ENCODE assay signal across 1 cellular context in the genomic region with DNA sequence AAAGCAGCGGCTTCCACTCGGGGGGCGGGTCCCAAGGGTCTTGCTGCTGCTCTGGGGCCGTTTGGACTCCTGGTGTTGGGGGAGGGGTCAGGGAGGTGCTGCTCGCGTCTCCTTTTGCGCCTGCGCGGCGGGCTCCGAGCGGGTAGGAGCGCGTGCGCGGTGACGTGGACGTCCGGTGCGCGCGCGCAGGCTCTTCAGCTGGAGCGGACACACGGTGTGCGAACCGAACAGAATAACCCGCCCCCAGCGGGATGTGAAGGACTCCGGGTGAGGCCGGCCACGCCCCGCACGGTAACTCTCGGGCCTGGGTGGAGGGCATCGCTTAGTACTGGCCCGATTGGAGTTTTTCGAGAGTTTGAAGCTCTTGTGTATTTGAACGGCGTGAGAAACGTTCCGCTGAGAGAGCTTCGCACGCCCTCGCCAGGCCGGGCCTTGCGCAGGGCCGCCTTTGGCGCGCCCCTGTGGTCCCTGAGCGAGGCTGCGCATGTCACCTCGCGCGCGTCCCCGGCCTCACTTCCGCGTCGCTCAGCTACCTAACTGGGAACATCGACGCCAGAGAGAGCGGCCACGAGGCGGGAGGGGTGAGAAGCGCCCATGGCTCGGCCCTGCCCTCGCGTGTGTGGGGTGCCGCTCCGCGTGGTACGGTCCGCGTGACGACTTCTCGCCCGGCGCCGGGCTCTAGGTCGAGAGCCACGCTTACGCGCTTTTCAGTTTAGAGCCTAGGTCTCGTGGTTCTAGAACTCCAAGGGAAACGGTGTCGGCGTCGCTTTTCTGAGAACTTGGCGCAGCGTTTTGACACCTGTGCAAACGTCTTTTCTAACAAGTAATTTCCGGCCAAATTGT.
TF ChIP-seq lines count a peak whose summit lies in the region.

A gene (plus strand): TSS at position 171 of the 843 bp plus-strand sequence.

TF ChIP-seq in HepG2, 621 proteins besides CTCF, POLR2A, EP300 and RAD21 (continued from another document and continues in another):
- TF ChIP-seq, protein P1, sequence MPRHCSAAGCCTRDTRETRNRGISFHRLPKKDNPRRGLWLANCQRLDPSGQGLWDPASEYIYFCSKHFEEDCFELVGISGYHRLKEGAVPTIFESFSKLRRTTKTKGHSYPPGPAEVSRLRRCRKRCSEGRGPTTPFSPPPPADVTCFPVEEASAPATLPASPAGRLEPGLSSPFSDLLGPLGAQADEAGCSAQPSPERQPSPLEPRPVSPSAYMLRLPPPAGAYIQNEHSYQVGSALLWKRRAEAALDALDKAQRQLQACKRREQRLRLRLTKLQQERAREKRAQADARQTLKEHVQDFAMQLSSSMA (CRISPR knock-in tag; IDR thresholded peaks at IDR 0.05), result peak; percentile 85; the same call in 1 of the 2 replicates
- TF ChIP-seq ZNF253 (CRISPR knock-in tag; IDR thresholded peaks at IDR 0.05; ENCODE audit: borderline replicate concordance) (no peak; the same call in none of the 2 replicates), POLR2AphosphoS2 (IDR thresholded peaks at IDR 0.05; ENCODE audit: low read depth, low read length) (no peak), REPIN1 (CRISPR knock-in tag; IDR thresholded peaks at IDR 0.05; ENCODE audit: borderline replicate concordance, low read depth) (no peak), U2AF2 (IDR thresholded peaks at IDR 0.05; ENCODE audit: low read depth, low read length) (no peak), MYNN (CRISPR knock-in tag; IDR thresholded peaks at IDR 0.05; ENCODE audit: low read depth) (no peak; the same call in 1 of the 2 replicates), MED13 (CRISPR knock-in tag; IDR thresholded peaks at IDR 0.05) (no peak; the same call in 1 of the 2 replicates), ZNF432 (CRISPR knock-in tag; IDR thresholded peaks at IDR 0.05; ENCODE audit: borderline replicate concordance) (no peak), FOSL1 (CRISPR knock-in tag; IDR thresholded peaks at IDR 0.05; ENCODE audit: borderline replicate concordance) (no peak), SRF (IDR thresholded peaks at IDR 0.05; ENCODE audit: low read depth, low read length) (no peak), HNF4G (IDR thresholded peaks at IDR 0.05; ENCODE audit: borderline replicate concordance, low read depth, low read length) (no peak), HNF4G (CRISPR knock-in tag; IDR thresholded peaks at IDR 0.05; ENCODE audit: borderline replicate concordance, low read depth) (no peak), HOXA7 (CRISPR knock-in tag; IDR thresholded peaks at IDR 0.05) (no peak), RCOR2 (CRISPR knock-in tag; IDR thresholded peaks at IDR 0.05) (no peak; the same call in 1 of the 2 replicates), TAF1 (CRISPR knock-in tag; IDR thresholded peaks at IDR 0.05) (peak; percentile 47; the same call in 1 of the 2 replicates), MATR3 (CRISPR knock-in tag; IDR thresholded peaks at IDR 0.05) (no peak), RNF2 (conservative IDR thresholded peaks at IDR 0.05; ENCODE audit: low read depth) (peak; percentile 97), GTF2F1 (IDR thresholded peaks at IDR 0.05; ENCODE audit: low read length) (no peak), NFKB2 (CRISPR knock-in tag; IDR thresholded peaks at IDR 0.05; ENCODE audit: borderline replicate concordance) (peak; percentile 89), ZBTB38 (CRISPR knock-in tag; IDR thresholded peaks at IDR 0.05) (peak; percentile 77), IRX3 (CRISPR knock-in tag; IDR thresholded peaks at IDR 0.05; ENCODE audit: borderline replicate concordance, low read depth) (no peak), ZNF616 (CRISPR knock-in tag; IDR thresholded peaks at IDR 0.05; ENCODE audit: low read depth) (peak; percentile 90; the same call in 1 of the 2 replicates), ZIK1 (CRISPR knock-in tag; IDR thresholded peaks at IDR 0.05; ENCODE audit: borderline replicate concordance, low read depth) (peak; percentile 46; the same call in 1 of the 2 replicates), ZNF207 (IDR thresholded peaks at IDR 0.05; ENCODE audit: borderline replicate concordance) (no peak), WIZ (CRISPR knock-in tag; IDR thresholded peaks at IDR 0.05) (0 out of 2 replicates have a peak, but pooled peaks have one; percentile 44), ZNF879 (CRISPR knock-in tag; IDR thresholded peaks at IDR 0.05) (0 out of 2 replicates have a peak, but pooled peaks have one; percentile 86), TEAD2 (CRISPR knock-in tag; IDR thresholded peaks at IDR 0.05) (no peak), ZNF337 (CRISPR knock-in tag; IDR thresholded peaks at IDR 0.05; ENCODE audit: borderline replicate concordance, low read depth) (0 out of 2 replicates have a peak, but pooled peaks have one; percentile 24), RBAK (CRISPR knock-in tag; IDR thresholded peaks at IDR 0.05) (no peak), FLYWCH1 (CRISPR knock-in tag; IDR thresholded peaks at IDR 0.05) (peak; percentile 89; the same call in 1 of the 2 replicates), SMAD3 (CRISPR knock-in tag; IDR thresholded peaks at IDR 0.05) (peak; percentile 32; the same call in 1 of the 2 replicates), ZFAT (CRISPR knock-in tag; conservative IDR thresholded peaks at IDR 0.05) (no peak; the same call in 1 of the 2 replicates), ZNF83 (CRISPR knock-in tag; IDR thresholded peaks at IDR 0.05; ENCODE audit: borderline replicate concordance) (peak; percentile 44; the same call in 1 of the 2 replicates)
- TF ChIP-seq, protein P2, sequence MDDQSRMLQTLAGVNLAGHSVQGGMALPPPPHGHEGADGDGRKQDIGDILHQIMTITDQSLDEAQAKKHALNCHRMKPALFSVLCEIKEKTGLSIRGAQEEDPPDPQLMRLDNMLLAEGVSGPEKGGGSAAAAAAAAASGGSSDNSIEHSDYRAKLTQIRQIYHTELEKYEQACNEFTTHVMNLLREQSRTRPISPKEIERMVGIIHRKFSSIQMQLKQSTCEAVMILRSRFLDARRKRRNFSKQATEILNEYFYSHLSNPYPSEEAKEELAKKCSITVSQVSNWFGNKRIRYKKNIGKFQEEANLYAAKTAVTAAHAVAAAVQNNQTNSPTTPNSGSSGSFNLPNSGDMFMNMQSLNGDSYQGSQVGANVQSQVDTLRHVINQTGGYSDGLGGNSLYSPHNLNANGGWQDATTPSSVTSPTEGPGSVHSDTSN (CRISPR knock-in tag; IDR thresholded peaks at IDR 0.05; ENCODE audit: borderline replicate concordance), result no peak
- TF ChIP-seq, protein P3, sequence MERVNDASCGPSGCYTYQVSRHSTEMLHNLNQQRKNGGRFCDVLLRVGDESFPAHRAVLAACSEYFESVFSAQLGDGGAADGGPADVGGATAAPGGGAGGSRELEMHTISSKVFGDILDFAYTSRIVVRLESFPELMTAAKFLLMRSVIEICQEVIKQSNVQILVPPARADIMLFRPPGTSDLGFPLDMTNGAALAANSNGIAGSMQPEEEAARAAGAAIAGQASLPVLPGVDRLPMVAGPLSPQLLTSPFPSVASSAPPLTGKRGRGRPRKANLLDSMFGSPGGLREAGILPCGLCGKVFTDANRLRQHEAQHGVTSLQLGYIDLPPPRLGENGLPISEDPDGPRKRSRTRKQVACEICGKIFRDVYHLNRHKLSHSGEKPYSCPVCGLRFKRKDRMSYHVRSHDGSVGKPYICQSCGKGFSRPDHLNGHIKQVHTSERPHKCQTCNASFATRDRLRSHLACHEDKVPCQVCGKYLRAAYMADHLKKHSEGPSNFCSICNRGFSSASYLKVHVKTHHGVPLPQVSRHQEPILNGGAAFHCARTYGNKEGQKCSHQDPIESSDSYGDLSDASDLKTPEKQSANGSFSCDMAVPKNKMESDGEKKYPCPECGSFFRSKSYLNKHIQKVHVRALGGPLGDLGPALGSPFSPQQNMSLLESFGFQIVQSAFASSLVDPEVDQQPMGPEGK (CRISPR knock-in tag; IDR thresholded peaks at IDR 0.05), result no peak
- TF ChIP-seq, protein P4, sequence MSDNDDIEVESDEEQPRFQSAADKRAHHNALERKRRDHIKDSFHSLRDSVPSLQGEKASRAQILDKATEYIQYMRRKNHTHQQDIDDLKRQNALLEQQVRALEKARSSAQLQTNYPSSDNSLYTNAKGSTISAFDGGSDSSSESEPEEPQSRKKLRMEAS (IDR thresholded peaks at IDR 0.05), result peak; percentile 92
- TF ChIP-seq, protein P5, sequence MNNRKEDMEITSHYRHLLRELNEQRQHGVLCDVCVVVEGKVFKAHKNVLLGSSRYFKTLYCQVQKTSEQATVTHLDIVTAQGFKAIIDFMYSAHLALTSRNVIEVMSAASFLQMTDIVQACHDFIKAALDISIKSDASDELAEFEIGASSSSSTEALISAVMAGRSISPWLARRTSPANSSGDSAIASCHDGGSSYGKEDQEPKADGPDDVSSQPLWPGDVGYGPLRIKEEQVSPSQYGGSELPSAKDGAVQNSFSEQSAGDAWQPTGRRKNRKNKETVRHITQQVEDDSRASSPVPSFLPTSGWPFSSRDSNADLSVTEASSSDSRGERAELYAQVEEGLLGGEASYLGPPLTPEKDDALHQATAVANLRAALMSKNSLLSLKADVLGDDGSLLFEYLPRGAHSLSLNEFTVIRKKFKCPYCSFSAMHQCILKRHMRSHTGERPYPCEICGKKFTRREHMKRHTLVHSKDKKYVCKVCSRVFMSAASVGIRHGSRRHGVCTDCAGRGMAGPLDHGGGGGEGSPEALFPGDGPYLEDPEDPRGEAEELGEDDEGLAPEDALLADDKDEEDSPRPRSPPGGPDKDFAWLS (CRISPR knock-in tag; IDR thresholded peaks at IDR 0.05; ENCODE audit: borderline replicate concordance), result no peak
- TF ChIP-seq, protein P6, sequence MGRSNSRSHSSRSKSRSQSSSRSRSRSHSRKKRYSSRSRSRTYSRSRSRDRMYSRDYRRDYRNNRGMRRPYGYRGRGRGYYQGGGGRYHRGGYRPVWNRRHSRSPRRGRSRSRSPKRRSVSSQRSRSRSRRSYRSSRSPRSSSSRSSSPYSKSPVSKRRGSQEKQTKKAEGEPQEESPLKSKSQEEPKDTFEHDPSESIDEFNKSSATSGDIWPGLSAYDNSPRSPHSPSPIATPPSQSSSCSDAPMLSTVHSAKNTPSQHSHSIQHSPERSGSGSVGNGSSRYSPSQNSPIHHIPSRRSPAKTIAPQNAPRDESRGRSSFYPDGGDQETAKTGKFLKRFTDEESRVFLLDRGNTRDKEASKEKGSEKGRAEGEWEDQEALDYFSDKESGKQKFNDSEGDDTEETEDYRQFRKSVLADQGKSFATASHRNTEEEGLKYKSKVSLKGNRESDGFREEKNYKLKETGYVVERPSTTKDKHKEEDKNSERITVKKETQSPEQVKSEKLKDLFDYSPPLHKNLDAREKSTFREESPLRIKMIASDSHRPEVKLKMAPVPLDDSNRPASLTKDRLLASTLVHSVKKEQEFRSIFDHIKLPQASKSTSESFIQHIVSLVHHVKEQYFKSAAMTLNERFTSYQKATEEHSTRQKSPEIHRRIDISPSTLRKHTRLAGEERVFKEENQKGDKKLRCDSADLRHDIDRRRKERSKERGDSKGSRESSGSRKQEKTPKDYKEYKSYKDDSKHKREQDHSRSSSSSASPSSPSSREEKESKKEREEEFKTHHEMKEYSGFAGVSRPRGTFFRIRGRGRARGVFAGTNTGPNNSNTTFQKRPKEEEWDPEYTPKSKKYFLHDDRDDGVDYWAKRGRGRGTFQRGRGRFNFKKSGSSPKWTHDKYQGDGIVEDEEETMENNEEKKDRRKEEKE (IDR thresholded peaks at IDR 0.05), result no peak
- TF ChIP-seq, protein P7, sequence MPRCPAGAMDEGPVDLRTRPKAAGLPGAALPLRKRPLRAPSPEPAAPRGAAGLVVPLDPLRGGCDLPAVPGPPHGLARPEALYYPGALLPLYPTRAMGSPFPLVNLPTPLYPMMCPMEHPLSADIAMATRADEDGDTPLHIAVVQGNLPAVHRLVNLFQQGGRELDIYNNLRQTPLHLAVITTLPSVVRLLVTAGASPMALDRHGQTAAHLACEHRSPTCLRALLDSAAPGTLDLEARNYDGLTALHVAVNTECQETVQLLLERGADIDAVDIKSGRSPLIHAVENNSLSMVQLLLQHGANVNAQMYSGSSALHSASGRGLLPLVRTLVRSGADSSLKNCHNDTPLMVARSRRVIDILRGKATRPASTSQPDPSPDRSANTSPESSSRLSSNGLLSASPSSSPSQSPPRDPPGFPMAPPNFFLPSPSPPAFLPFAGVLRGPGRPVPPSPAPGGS (CRISPR knock-in tag; IDR thresholded peaks at IDR 0.05), result peak; percentile 76
- TF ChIP-seq, protein P8, sequence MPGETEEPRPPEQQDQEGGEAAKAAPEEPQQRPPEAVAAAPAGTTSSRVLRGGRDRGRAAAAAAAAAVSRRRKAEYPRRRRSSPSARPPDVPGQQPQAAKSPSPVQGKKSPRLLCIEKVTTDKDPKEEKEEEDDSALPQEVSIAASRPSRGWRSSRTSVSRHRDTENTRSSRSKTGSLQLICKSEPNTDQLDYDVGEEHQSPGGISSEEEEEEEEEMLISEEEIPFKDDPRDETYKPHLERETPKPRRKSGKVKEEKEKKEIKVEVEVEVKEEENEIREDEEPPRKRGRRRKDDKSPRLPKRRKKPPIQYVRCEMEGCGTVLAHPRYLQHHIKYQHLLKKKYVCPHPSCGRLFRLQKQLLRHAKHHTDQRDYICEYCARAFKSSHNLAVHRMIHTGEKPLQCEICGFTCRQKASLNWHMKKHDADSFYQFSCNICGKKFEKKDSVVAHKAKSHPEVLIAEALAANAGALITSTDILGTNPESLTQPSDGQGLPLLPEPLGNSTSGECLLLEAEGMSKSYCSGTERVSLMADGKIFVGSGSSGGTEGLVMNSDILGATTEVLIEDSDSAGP (CRISPR knock-in tag; IDR thresholded peaks at IDR 0.05; ENCODE audit: borderline replicate concordance), result peak; percentile 64
- TF ChIP-seq, protein P9, sequence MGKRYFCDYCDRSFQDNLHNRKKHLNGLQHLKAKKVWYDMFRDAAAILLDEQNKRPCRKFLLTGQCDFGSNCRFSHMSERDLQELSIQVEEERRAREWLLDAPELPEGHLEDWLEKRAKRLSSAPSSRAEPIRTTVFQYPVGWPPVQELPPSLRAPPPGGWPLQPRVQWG (CRISPR knock-in tag; IDR thresholded peaks at IDR 0.05; ENCODE audit: borderline replicate concordance, low read depth), result no peak
- TF ChIP-seq, protein P10, sequence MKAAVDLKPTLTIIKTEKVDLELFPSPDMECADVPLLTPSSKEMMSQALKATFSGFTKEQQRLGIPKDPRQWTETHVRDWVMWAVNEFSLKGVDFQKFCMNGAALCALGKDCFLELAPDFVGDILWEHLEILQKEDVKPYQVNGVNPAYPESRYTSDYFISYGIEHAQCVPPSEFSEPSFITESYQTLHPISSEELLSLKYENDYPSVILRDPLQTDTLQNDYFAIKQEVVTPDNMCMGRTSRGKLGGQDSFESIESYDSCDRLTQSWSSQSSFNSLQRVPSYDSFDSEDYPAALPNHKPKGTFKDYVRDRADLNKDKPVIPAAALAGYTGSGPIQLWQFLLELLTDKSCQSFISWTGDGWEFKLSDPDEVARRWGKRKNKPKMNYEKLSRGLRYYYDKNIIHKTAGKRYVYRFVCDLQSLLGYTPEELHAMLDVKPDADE (CRISPR knock-in tag; IDR thresholded peaks at IDR 0.05), result no peak
- TF ChIP-seq, protein P11, sequence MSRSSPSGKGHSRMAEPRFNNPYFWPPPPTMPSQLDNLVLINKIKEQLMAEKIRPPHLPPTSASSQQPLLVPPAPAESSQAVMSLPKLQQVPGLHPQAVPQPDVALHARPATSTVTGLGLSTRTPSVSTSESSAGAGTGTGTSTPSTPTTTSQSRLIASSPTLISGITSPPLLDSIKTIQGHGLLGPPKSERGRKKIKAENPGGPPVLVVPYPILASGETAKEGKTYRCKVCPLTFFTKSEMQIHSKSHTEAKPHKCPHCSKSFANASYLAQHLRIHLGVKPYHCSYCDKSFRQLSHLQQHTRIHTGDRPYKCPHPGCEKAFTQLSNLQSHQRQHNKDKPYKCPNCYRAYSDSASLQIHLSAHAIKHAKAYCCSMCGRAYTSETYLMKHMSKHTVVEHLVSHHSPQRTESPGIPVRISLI (CRISPR knock-in tag; IDR thresholded peaks at IDR 0.05; ENCODE audit: borderline replicate concordance), result no peak
- TF ChIP-seq, protein P12, sequence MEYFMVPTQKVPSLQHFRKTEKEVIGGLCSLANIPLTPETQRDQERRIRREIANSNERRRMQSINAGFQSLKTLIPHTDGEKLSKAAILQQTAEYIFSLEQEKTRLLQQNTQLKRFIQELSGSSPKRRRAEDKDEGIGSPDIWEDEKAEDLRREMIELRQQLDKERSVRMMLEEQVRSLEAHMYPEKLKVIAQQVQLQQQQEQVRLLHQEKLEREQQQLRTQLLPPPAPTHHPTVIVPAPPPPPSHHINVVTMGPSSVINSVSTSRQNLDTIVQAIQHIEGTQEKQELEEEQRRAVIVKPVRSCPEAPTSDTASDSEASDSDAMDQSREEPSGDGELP (IDR thresholded peaks at IDR 0.05; ENCODE audit: borderline replicate concordance, low read depth), result peak; percentile 64; the same call in 1 of the 2 replicates
